ENCODE assay signal across 1 cellular context in genomic region chr2:46361920-46362666, GRCh38.
TF ChIP-seq lines count a peak whose summit lies in the region.

No MANE protein-coding gene starts in this region.

TF ChIP-seq in HEK293T, 16 proteins besides CTCF, POLR2A, EP300 and RAD21 (continued from another document):
- TF ChIP-seq SP1 (IDR thresholded peaks at IDR 0.05) = no peak
- TF ChIP-seq HDGF (IDR thresholded peaks at IDR 0.05; ENCODE audit: borderline replicate concordance) = no peak
- TF ChIP-seq ARNT (IDR thresholded peaks at IDR 0.05) = no peak
- no peak for TF ChIP-seq PKNOX1 (IDR thresholded peaks at IDR 0.05)
- TF ChIP-seq ELF4 (IDR thresholded peaks at IDR 0.05) = no peak
- TF ChIP-seq FOXK2 (IDR thresholded peaks at IDR 0.05) = no peak
- no peak for TF ChIP-seq NFRKB (IDR thresholded peaks at IDR 0.05)
- TF ChIP-seq SUZ12 (IDR thresholded peaks at IDR 0.05) = no peak
